Comparison of ENCODE assay signal across 25 cellular contexts in the genomic region with DNA sequence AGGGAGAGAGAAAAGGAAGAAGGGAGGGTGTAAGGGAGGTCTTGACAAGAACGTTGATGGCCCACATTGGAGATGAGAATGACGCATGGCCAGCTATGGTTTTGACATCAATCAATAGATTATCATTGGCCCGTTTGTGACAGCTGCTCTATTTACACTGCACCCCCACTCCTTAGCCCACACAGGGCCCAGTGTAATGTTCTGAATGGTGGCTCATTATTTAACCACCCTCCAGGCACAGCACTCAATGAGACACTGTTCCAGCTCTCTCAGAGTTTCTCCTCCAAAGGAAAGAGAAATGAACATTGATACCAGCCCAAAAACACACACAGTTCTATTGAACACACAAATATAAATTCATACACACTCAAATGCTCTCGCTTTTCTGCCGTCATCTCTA.
"Had no signal": no experiment of that assay in that cellular context is flagged by ENCODE, and none has a peak within 500 bp of the region (broad histone marks: within the 10 kb centered on the region; RNA-seq: fewer than 3 reads in every experiment).

No MANE protein-coding gene starts in this region.

- H3K36me3 Mint-ChIP-seq: activated CD8-positive, alpha-beta memory T cell treated with anti-CD3 and anti-CD28 coated beads, Interleukin-2, amount 10 ng/mL, durations not matched to agents 7 days and 5 days; activated naive CD4-positive, alpha-beta T cell treated with anti-CD3 and anti-CD28 coated beads, Interleukin-2, amount 50 U/mL, for 24 hours; natural killer cell; stimulated activated effector memory CD8-positive, alpha-beta T cell treated with anti-CD3 and anti-CD28 coated beads, Interleukin-12 subunit alpha, Interleukin-12 subunit beta, amount 100 ng/mL, for 72 hours; T-cell had no signal

- ATAC-seq: activated CD8-positive, alpha-beta memory T cell treated with anti-CD3 and anti-CD28 coated beads, Interleukin-2, amount 10 ng/mL, durations not matched to agents 7 days and 5 days; activated CD8-positive, alpha-beta T cell treated with anti-CD3 and anti-CD28 coated beads for 36 hours; effector memory CD8-positive, alpha-beta T cell; gastroesophageal sphincter; heart right ventricle; left lobe of liver; natural killer cell; sciatic nerve; stimulated activated effector memory CD8-positive, alpha-beta T cell treated with anti-CD3 and anti-CD28 coated beads, Interleukin-12 subunit alpha, Interleukin-12 subunit beta, amount 100 ng/mL, for 72 hours; T-cell; upper lobe of right lung had no signal

- H3K4me1 Mint-ChIP-seq: activated CD4-positive, alpha-beta T cell treated with anti-CD3 and anti-CD28 coated beads, Interleukin-2, amount 10 ng/mL, durations not matched to agents 7 days and 5 days; activated CD8-positive, alpha-beta memory T cell treated with anti-CD3 and anti-CD28 coated beads, Interleukin-2, amount 10 ng/mL, durations not matched to agents 7 days and 5 days; activated naive CD4-positive, alpha-beta T cell treated with anti-CD3 and anti-CD28 coated beads, Interleukin-2, amount 50 U/mL, for 24 hours; central memory CD8-positive, alpha-beta T cell; natural killer cell; stimulated activated effector memory CD8-positive, alpha-beta T cell treated with anti-CD3 and anti-CD28 coated beads, Interleukin-12 subunit alpha, Interleukin-12 subunit beta, amount 100 ng/mL, for 72 hours; T-cell had no signal

- H3K27ac Mint-ChIP-seq: activated CD4-positive, alpha-beta T cell treated with anti-CD3 and anti-CD28 coated beads, Interleukin-2, amount 10 ng/mL, durations not matched to agents 7 days and 5 days; activated CD8-positive, alpha-beta memory T cell treated with anti-CD3 and anti-CD28 coated beads, Interleukin-2, amount 10 ng/mL, durations not matched to agents 7 days and 5 days; activated CD8-positive, alpha-beta T cell treated with anti-CD3 and anti-CD28 coated beads for 36 hours; activated naive CD4-positive, alpha-beta T cell treated with anti-CD3 and anti-CD28 coated beads, Interleukin-2, amount 50 U/mL, for 24 hours; effector memory CD8-positive, alpha-beta T cell; natural killer cell; stimulated activated effector memory CD8-positive, alpha-beta T cell treated with anti-CD3 and anti-CD28 coated beads, Interleukin-12 subunit alpha, Interleukin-12 subunit beta, amount 100 ng/mL, for 72 hours; T-cell; T-helper 2 cell treated with Interferon-gamma antibody and Interleukin-4, amounts not matched to agents 5 μg/mL and 100 μg/mL, for 36 hours had no signal

- H3K4me3 Mint-ChIP-seq: activated CD4-positive, alpha-beta T cell treated with anti-CD3 and anti-CD28 coated beads, Interleukin-2, amount 10 ng/mL, durations not matched to agents 7 days and 5 days; activated CD8-positive, alpha-beta memory T cell treated with anti-CD3 and anti-CD28 coated beads, Interleukin-2, amount 10 ng/mL, durations not matched to agents 7 days and 5 days; activated CD8-positive, alpha-beta T cell treated with anti-CD3 and anti-CD28 coated beads for 36 hours; activated naive CD4-positive, alpha-beta T cell treated with anti-CD3 and anti-CD28 coated beads, Interleukin-2, amount 50 U/mL, for 24 hours; central memory CD8-positive, alpha-beta T cell; effector memory CD8-positive, alpha-beta T cell; natural killer cell; stimulated activated effector memory CD8-positive, alpha-beta T cell treated with anti-CD3 and anti-CD28 coated beads, Interleukin-12 subunit alpha, Interleukin-12 subunit beta, amount 100 ng/mL, for 72 hours; T-cell; T-helper 2 cell treated with Interferon-gamma antibody and Interleukin-4, amounts not matched to agents 5 μg/mL and 100 μg/mL, for 36 hours had no signal

- DNase-seq: activated CD4-positive, alpha-beta T cell treated with anti-CD3 and anti-CD28 coated beads, Interleukin-2, amount 10 ng/mL, durations not matched to agents 7 days and 5 days; activated CD4-positive, CD25-positive, alpha-beta regulatory T cell treated with anti-CD3 and anti-CD28 coated beads, Interleukin-2, amount 50 U/mL, for 72 hours; activated CD8-positive, alpha-beta memory T cell treated with anti-CD3 and anti-CD28 coated beads, Interleukin-2, amount 10 ng/mL, durations not matched to agents 7 days and 5 days; activated CD8-positive, alpha-beta T cell treated with anti-CD3 and anti-CD28 coated beads for 36 hours; activated gamma-delta T cell treated with Interleukin-2 at 50 U/mL for 16 hours; adrenal gland; effector memory CD8-positive, alpha-beta T cell; esophagus squamous epithelium; heart right ventricle; kidney; natural killer cell; ovary; small intestine; stimulated activated CD4-positive, alpha-beta T cell treated with anti-CD3 and anti-CD28 coated beads, Interleukin-2, amount 100 ng/mL, for 24 hours; stomach; T-cell; upper lobe of right lung; WERI-Rb-1 had no signal

- H3K9me3 Mint-ChIP-seq: activated CD4-positive, alpha-beta T cell treated with anti-CD3 and anti-CD28 coated beads, Interleukin-2, amount 10 ng/mL, durations not matched to agents 7 days and 5 days; activated CD8-positive, alpha-beta T cell treated with anti-CD3 and anti-CD28 coated beads for 36 hours; central memory CD8-positive, alpha-beta T cell; T-helper 2 cell treated with Interferon-gamma antibody and Interleukin-4, amounts not matched to agents 5 μg/mL and 100 μg/mL, for 36 hours had no signal

- H3K27me3 Mint-ChIP-seq: activated CD4-positive, alpha-beta T cell treated with anti-CD3 and anti-CD28 coated beads, Interleukin-2, amount 10 ng/mL, durations not matched to agents 7 days and 5 days; activated CD8-positive, alpha-beta memory T cell treated with anti-CD3 and anti-CD28 coated beads, Interleukin-2, amount 10 ng/mL, durations not matched to agents 7 days and 5 days had no signal
